Comparison of ENCODE assay signal across 11 cellular contexts in genomic region chr17:74815671-74816370, GRCh38. TPM values are rescaled to one million over a fixed set of nuclear protein-coding genes. Genes with fewer than 3 reads are reported as not detected.
A peak's percentile ranks its signal among the peaks of the same experiment; 100 is the strongest.
DNase-seq lines count a peak whose midpoint lies in the region; ATAC-seq, FAIRE-seq and TF ChIP-seq lines count a peak whose summit lies in the region.
"Had no signal": no experiment of that assay in that cellular context is flagged by ENCODE, and none has a peak within 500 bp of the region (broad histone marks: within the 10 kb centered on the region; RNA-seq: fewer than 3 reads in every experiment).

No MANE protein-coding gene starts in this region.

- H3K27me3 Mint-ChIP-seq in neural progenitor cell (ENCODE audit: insufficient read depth, low read depth), result peaks cover 2% of the 10 kb centered on the region
- H3K27me3 Mint-ChIP-seq: activated T-helper 17 cell treated with anti-CD3 and anti-CD28 coated beads, Interleukin-2, amount 50 U/mL, for 72 hours had no signal

- POLR2A ChIA-PET in K562 (lab: Yijun Ruan, JAX), result no interaction called here

- H3K27me3 ChIP-seq in K562 (ENCODE audit: control insufficient read depth in 2 of 2, insufficient read depth in 2 of 2, low read length in 2 of 2) (no peaks in the 10 kb centered on the region), neural progenitor cell (no peaks in the 10 kb centered on the region), esophagus squamous epithelium (no peaks in the 10 kb centered on the region)

- H3K36me3 Mint-ChIP-seq in neural progenitor cell, result peaks cover 7% of the 10 kb centered on the region

- TF ChIP-seq POLR2A in K562 (conservative IDR thresholded peaks at IDR 0.05) (no peak), esophagus squamous epithelium (IDR thresholded peaks at IDR 0.05) (no peak)

- H3K9ac ChIP-seq in K562 (ENCODE audit: insufficient read depth in 1 of 2, low read depth in 2 of 2, low read length in 2 of 2) (no peak overlapping the region), neural progenitor cell (no peak overlapping the region)

- in situ Hi-C loops in KBM-7 (cut with MboI; ENCODE audit: low pct_unique_long_range_greater_than_20kb, low sequenced_read_pairs), result no loop called here
- in situ Hi-C loops in K562 (cut with MboI), result no loop called here

- peaks cover 2% of the 10 kb centered on the region for H3K9me1 ChIP-seq in K562 (ENCODE audit: control insufficient read depth, insufficient read depth, low read length)

- TF ChIP-seq EP300 in K562 (IDR thresholded peaks at IDR 0.05; ENCODE audit: low read length), result no peak

- H3K27ac ChIP-seq in K562 (ENCODE audit: extremely low read depth, low read depth, low read length) (no peak overlapping the region), neural progenitor cell (no peak overlapping the region), esophagus squamous epithelium (no peak overlapping the region)

- DNase-seq in NCI-H82 (lab: John Stamatoyannopoulos, UW) (peak; percentile 56), NCI-H82 treated with DMSO at 0.1 percent for 48 hours (lab: John Stamatoyannopoulos, UW; ENCODE audit: unreplicated experiment) (no peak), KBM-7 (peak; percentile 57), K562 (ENCODE audit: extremely low read depth in 1 of 4, low spot score in 3 of 4) (peak; percentile 29 to 46 (median 36)), neural progenitor cell (ENCODE audit: low spot score) (peak; percentile 80), esophagus squamous epithelium (lab: John Stamatoyannopoulos, UW) (no peak)
- DNase-seq in activated naive CD4-positive, alpha-beta T cell (lab: John Stamatoyannopoulos, UW), result no peak

- FAIRE-seq in K562 (lab: Jason Lieb, UNC), result peak; percentile 63
- FAIRE-seq: GM18507 had no signal

- CTCF ChIA-PET in K562 (lab: Yijun Ruan, JAX; ENCODE audit: low intra/inter-chr PET ratio), result interaction anchor here (0.6 to 1.0 kb wide), 2 partner anchors 49 to 1804 kb away, joined by 3 to 6 read pairs; no protein-coding TSS in a partner anchor

- H3K79me2 ChIP-seq in K562 (ENCODE audit: control insufficient read depth, insufficient read depth, low read length) (no peaks in the 10 kb centered on the region), neural progenitor cell (ENCODE audit: low read depth) (no peaks in the 10 kb centered on the region)

- H3K36me3 ChIP-seq in K562 (ENCODE audit: control insufficient read depth, insufficient read depth, low read length) (no peaks in the 10 kb centered on the region), neural progenitor cell (no peaks in the 10 kb centered on the region), esophagus squamous epithelium (peaks cover 0 to 41% (median 0%) of the 10 kb centered on the region in 3 donors)

- H3K4me3 ChIP-seq in K562 (no peak overlapping the region), neural progenitor cell (no peak overlapping the region), esophagus squamous epithelium (no peak overlapping the region)
- H3K4me3 ChIP-seq: smooth muscle cell had no signal

- peaks cover 40% of the 10 kb centered on the region for H3K4me1 Mint-ChIP-seq in neural progenitor cell
- H3K4me1 Mint-ChIP-seq: activated T-helper 17 cell treated with anti-CD3 and anti-CD28 coated beads, Interleukin-2, amount 50 U/mL, for 72 hours had no signal

- peak overlapping the region; percentile 56 for H3K4me3 Mint-ChIP-seq in neural progenitor cell
- H3K4me3 Mint-ChIP-seq: activated T-helper 17 cell treated with anti-CD3 and anti-CD28 coated beads, Interleukin-2, amount 50 U/mL, for 72 hours had no signal

- intact Hi-C loops in K562 (cut with micrococcal nuclease), result no loop called here
- intact Hi-C loops in esophagus squamous epithelium (cut with DNase I), result no loop called here

- H4K20me1 ChIP-seq in K562 (replicated peaks; ENCODE audit: control insufficient read depth, insufficient read depth, low read length) (no peaks in the 10 kb centered on the region; the same call in 1 of the 2 replicates), neural progenitor cell (ENCODE audit: low read depth) (peaks cover 23% of the 10 kb centered on the region)

- H3F3A ChIP-seq in neural progenitor cell (ENCODE audit: low read depth), result peaks cover 3% of the 10 kb centered on the region

- BruUV-seq in K562 (replicated peaks; lab: Mats Ljungman, UMichigan), result no TSS peak

- WGBS in K562 (ENCODE audit: insufficient coverage, low coverage, missing lambda C conversion rate), result 66% methylated on average over 10 of the region's 10 CpGs
- WGBS in esophagus squamous epithelium, 2 donors, result 61 to 69% methylated on average over 4 to 5 of the region's 10 CpGs

- ATAC-seq in K562 (peak; percentile 84), GM21825 (IDR thresholded peaks at IDR 0.05; ENCODE audit: unreplicated experiment) (no peak)
- ATAC-seq: activated T-helper 17 cell treated with anti-CD3 and anti-CD28 coated beads, Interleukin-2, amount 50 U/mL, for 72 hours had no signal

- H2AFZ ChIP-seq in K562 (ENCODE audit: low read depth, low read length) (no peak overlapping the region), neural progenitor cell (replicated peaks) (no peak overlapping the region)

- no peaks in the 10 kb centered on the region for H3K9me3 ChIP-seq in K562 (replicated peaks; ENCODE audit: control insufficient read depth, insufficient read depth, low read depth, low read length)
- H3K9me3 ChIP-seq in neural progenitor cell (ENCODE audit: low read depth), result no peaks in the 10 kb centered on the region
- H3K9me3 ChIP-seq in esophagus squamous epithelium, result no peaks in the 10 kb centered on the region

- TF ChIP-seq RAD21 in K562 (CRISPR knock-in tag; conservative IDR thresholded peaks at IDR 0.05 in 1 of 2, IDR thresholded peaks at IDR 0.05 in 1 of 2), result peak in 1 of 2 experiments; percentile 30; a peak in 1 of 4 replicates

- H3K4me2 ChIP-seq in K562 (ENCODE audit: insufficient read depth, low read length) (no peak overlapping the region), neural progenitor cell (no peak overlapping the region)
- H3K4me2 ChIP-seq: smooth muscle cell had no signal

- no peak overlapping the region for H3K27ac Mint-ChIP-seq in neural progenitor cell
- H3K27ac Mint-ChIP-seq: activated T-helper 17 cell treated with anti-CD3 and anti-CD28 coated beads, Interleukin-2, amount 50 U/mL, for 72 hours had no signal

- H3K4me1 ChIP-seq in K562 (replicated peaks in 1 of 2; ENCODE audit: control insufficient read depth in 2 of 2, insufficient read depth in 2 of 2, low read length in 2 of 2) (peaks cover 0 to 3% of the 10 kb centered on the region in 2 experiments; a peak in 1 of 5 replicates), neural progenitor cell (peaks cover 22% of the 10 kb centered on the region), esophagus squamous epithelium (peaks cover 0 to 3% (median 0%) of the 10 kb centered on the region in 3 donors)

- TF ChIP-seq CTCF in K562 (IDR thresholded peaks at IDR 0.05 in 2 of 3, conservative IDR thresholded peaks at IDR 0.05 in 1 of 3; ENCODE audit: insufficient read depth in 2 of 3, low read depth in 1 of 3, low read length in 3 of 3) (peak; percentile 47 to 62 (median 60)), neural progenitor cell (IDR thresholded peaks at IDR 0.05) (peak; percentile 71), esophagus squamous epithelium (IDR thresholded peaks at IDR 0.05) (no peak)

- no peaks in the 10 kb centered on the region for H3K9me3 Mint-ChIP-seq in neural progenitor cell
- H3K9me3 Mint-ChIP-seq: activated T-helper 17 cell treated with anti-CD3 and anti-CD28 coated beads, Interleukin-2, amount 50 U/mL, for 72 hours had no signal

RNA-seq across cellular contexts. Expression of gene NAT9, which starts 39.7 kb away (rescaled TPM):
- total RNA-seq in K562 (2011; cell fraction: chromatin; rRNA removed; ENCODE audit: low replicate concordance), result 145 and 300 TPM in 2 replicates
- total RNA-seq in K562 (2011; cell fraction: nucleolus; rRNA removed), result 204 and 205 TPM in 2 replicates
- 164 and 167 TPM in 2 replicates for total RNA-seq in K562 (2011; cell fraction: nucleoplasm; rRNA removed)
- total RNA-seq in K562 (2014; rRNA removed) (28.8 and 31.9 TPM in 2 replicates), K562 (2014; rRNA removed; fragmentation: Illumina TruSeq; extraction: Trizol) (28.3 and 42.2 TPM in 2 replicates), K562 (2015; rRNA removed; fragmentation: Illumina TruSeq; extraction: Trizol) (39.4 and 40.8 TPM in 2 replicates), K562 (2021) (56.8 and 63.6 TPM in 2 replicates), neural progenitor cell (ENCODE audit: low replicate concordance) (68.9 and 75.3 TPM in 2 replicates), esophagus squamous epithelium (10 to 100 TPM; 17.3 to 29.8 (median 24.5) TPM)
- polyA plus RNA-seq in K562 (2011; rRNA removed) (42.4 and 52.0 TPM in 2 replicates), K562 (2014; fragmentation: Illumina TruSeq; extraction: Trizol) (37.1 and 39.9 TPM in 2 replicates), K562 (2014; fragmentation: Nextera tagmentation; extraction: Ambion mirVana) (1 to 10 TPM; 4.2 to 5.9 TPM), K562 (2014; rRNA removed) (59.9 and 63.8 TPM in 2 replicates)
- polyA plus RNA-seq in K562 (2011; cell fraction: cytosol; rRNA removed), result 38.3 and 39.8 TPM in 2 replicates
- polyA plus RNA-seq in K562 (2011; cell fraction: nucleus; rRNA removed), result 305 and 323 TPM in 2 replicates
- polyA plus RNA-seq in K562 (2012), result 49.7 and 52.4 TPM in 2 replicates
- 30.1 and 37.1 TPM in 2 replicates for polyA minus RNA-seq in K562 (2011; rRNA and poly(A)+ RNA removed)
- polyA minus RNA-seq in K562 (2011; cell fraction: cytosol; rRNA and poly(A)+ RNA removed), result 9.9 and 11.5 TPM in 2 replicates
- 60.3 and 89.4 TPM in 2 replicates for polyA minus RNA-seq in K562 (2011; cell fraction: nucleus; rRNA and poly(A)+ RNA removed)

RNA-seq across cellular contexts. Expression of gene GRIN2C, which starts 43.9 kb away (rescaled TPM):
- 1.3 and 4.1 TPM in 2 replicates for total RNA-seq in K562 (2011; cell fraction: chromatin; rRNA removed; ENCODE audit: low replicate concordance)
- total RNA-seq in K562 (2011; cell fraction: nucleolus; rRNA removed), result 0.66 and 1.7 TPM in 2 replicates
- 1.2 and 1.5 TPM in 2 replicates for total RNA-seq in K562 (2011; cell fraction: nucleoplasm; rRNA removed)
- total RNA-seq in K562 (2014; rRNA removed) (under 0.01 and 0.16 TPM in 2 replicates), K562 (2014; rRNA removed; fragmentation: Illumina TruSeq; extraction: Trizol) (0.03 and 0.04 TPM in 2 replicates), K562 (2015; rRNA removed; fragmentation: Illumina TruSeq; extraction: Trizol) (0.07 and 0.08 TPM in 2 replicates), K562 (2021) (0.33 and 0.40 TPM in 2 replicates), neural progenitor cell (ENCODE audit: low replicate concordance) (0.03 TPM in 1 of 2 replicates, not detected in the other), esophagus squamous epithelium (1 to 10 TPM in 1 of 4 donors, under 1 TPM in 2, not detected in 1; 0.13 to 4.6 (median 0.19) TPM)
- polyA plus RNA-seq in K562 (2011; rRNA removed) (0.08 and 0.10 TPM in 2 replicates), K562 (2014; fragmentation: Illumina TruSeq; extraction: Trizol) (0.10 TPM in 1 of 2 replicates, not detected in the other), K562 (2014; fragmentation: Nextera tagmentation; extraction: Ambion mirVana) (not detected), K562 (2014; rRNA removed) (0.08 and 0.20 TPM in 2 replicates)
- 0.04 and 0.06 TPM in 2 replicates for polyA plus RNA-seq in K562 (2011; cell fraction: cytosol; rRNA removed)
- polyA plus RNA-seq in K562 (2011; cell fraction: nucleus; rRNA removed), result 0.29 and 0.68 TPM in 2 replicates
- polyA plus RNA-seq in K562 (2012), result 0.16 and 0.66 TPM in 2 replicates
- 0.06 TPM in 1 of 2 replicates, not detected in the other for polyA minus RNA-seq in K562 (2011; rRNA and poly(A)+ RNA removed)
- polyA minus RNA-seq in K562 (2011; cell fraction: cytosol; rRNA and poly(A)+ RNA removed), result not detected in 2 replicates
- 0.11 and 0.27 TPM in 2 replicates for polyA minus RNA-seq in K562 (2011; cell fraction: nucleus; rRNA and poly(A)+ RNA removed)

RNA-seq across cellular contexts. Expression of gene FDXR, which starts 57.0 kb away (rescaled TPM):
- 26.1 and 46.4 TPM in 2 replicates for total RNA-seq in K562 (2011; cell fraction: chromatin; rRNA removed; ENCODE audit: low replicate concordance)
- 39.0 and 42.5 TPM in 2 replicates for total RNA-seq in K562 (2011; cell fraction: nucleolus; rRNA removed)
- 25.0 and 34.7 TPM in 2 replicates for total RNA-seq in K562 (2011; cell fraction: nucleoplasm; rRNA removed)
- total RNA-seq in K562 (2014; rRNA removed), result 62.2 and 76.4 TPM in 2 replicates
- total RNA-seq in K562 (2014; rRNA removed; fragmentation: Illumina TruSeq; extraction: Trizol), result 8.7 and 14.3 TPM in 2 replicates
- 40.6 and 46.1 TPM in 2 replicates for total RNA-seq in K562 (2015; rRNA removed; fragmentation: Illumina TruSeq; extraction: Trizol)
- total RNA-seq in K562 (2021), result 68.7 and 70.7 TPM in 2 replicates
- polyA plus RNA-seq in K562 (2011; rRNA removed), result 25.4 and 30.9 TPM in 2 replicates
- 27.8 and 83.2 TPM in 2 replicates for polyA plus RNA-seq in K562 (2011; cell fraction: cytosol; rRNA removed)
- polyA plus RNA-seq in K562 (2011; cell fraction: nucleus; rRNA removed), result 47.6 and 91.7 TPM in 2 replicates
- polyA plus RNA-seq in K562 (2012), result 64.0 and 126 TPM in 2 replicates
- 13.6 and 40.4 TPM in 2 replicates for polyA plus RNA-seq in K562 (2014; fragmentation: Illumina TruSeq; extraction: Trizol)
- polyA plus RNA-seq in K562 (2014; fragmentation: Nextera tagmentation; extraction: Ambion mirVana), result 1 to 10 TPM in 1 of 2 experiments, under 1 TPM in 1; 0.89 to 2.8 TPM
- 58.6 and 62.9 TPM in 2 replicates for polyA plus RNA-seq in K562 (2014; rRNA removed)
- polyA minus RNA-seq in K562 (2011; rRNA and poly(A)+ RNA removed), result 5.2 and 10.6 TPM in 2 replicates
- 20.5 and 30.2 TPM in 2 replicates for polyA minus RNA-seq in K562 (2011; cell fraction: cytosol; rRNA and poly(A)+ RNA removed)
- polyA minus RNA-seq in K562 (2011; cell fraction: nucleus; rRNA and poly(A)+ RNA removed), result 22.8 and 27.3 TPM in 2 replicates
- 7.4 and 25.3 TPM in 2 replicates for total RNA-seq in neural progenitor cell (ENCODE audit: low replicate concordance)
- 10 to 100 TPM; 24.4 to 46.4 (median 32.4) TPM for total RNA-seq in esophagus squamous epithelium

Comparison
In these comparisons a context has a peak if more than half of its experiments do, and no peak if none do; other contexts are left out.
1. DNase-seq: peak in NCI-H82 (single experiment), KBM-7 (single experiment), K562 (4 of 4) and neural progenitor cell (single experiment); none in NCI-H82 treated with DMSO at 0.1 percent for 48 hours (single experiment), activated naive CD4-positive, alpha-beta T cell (0 of 4) and esophagus squamous epithelium (single experiment).
2. CTCF ChIP-seq: peak in K562 (3 of 3) and neural progenitor cell (single experiment); none in esophagus squamous epithelium (0 of 6).